1 cellular context compared by ENCODE assay signal in the genomic region with DNA sequence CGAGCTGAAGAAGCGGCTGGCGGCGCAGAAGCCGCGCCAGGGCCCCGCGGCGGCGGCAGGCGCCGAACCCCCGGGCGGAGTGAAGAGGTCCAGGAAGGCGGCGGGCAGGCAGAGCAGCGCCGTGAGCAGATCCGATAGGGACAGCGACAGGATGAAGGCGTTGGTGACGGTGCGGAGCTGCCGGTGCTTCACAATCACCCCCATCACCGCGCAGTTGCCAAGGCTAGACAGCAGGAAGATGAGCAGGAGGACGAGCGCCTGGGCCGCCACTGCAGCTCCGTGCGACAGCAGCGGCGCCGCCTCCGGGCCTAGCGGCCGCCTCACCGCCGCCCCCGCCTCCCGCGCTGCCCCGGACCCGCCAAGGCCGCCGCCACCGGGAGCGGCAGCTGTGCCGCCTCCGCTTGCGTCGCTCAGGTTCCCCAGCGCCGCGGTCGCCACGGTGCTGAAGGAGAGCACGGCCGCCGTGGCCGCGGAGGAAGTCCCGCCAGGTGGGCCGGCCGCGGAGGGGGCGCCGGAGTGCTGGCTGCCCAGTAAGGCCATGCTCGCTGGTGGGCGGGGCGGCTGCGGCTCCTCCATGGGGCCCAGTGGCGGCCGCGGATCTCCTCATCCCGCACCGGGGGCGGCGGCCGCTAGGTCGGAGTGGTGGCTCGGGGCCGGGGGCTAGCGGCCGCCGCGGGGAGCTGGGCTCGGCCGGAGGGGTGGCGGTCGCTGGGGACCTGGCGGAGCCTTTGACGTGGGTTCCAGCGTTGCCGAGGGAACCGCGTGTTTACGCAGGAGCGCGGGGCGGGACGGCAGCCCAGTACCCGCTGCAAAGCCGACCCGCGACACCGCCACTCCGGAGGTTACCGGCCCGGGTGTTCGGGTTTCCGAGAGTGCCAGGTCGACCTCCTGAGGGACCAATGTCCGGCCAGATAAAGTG.
TF ChIP-seq lines count a peak whose summit lies in the region.

A gene with protein sequence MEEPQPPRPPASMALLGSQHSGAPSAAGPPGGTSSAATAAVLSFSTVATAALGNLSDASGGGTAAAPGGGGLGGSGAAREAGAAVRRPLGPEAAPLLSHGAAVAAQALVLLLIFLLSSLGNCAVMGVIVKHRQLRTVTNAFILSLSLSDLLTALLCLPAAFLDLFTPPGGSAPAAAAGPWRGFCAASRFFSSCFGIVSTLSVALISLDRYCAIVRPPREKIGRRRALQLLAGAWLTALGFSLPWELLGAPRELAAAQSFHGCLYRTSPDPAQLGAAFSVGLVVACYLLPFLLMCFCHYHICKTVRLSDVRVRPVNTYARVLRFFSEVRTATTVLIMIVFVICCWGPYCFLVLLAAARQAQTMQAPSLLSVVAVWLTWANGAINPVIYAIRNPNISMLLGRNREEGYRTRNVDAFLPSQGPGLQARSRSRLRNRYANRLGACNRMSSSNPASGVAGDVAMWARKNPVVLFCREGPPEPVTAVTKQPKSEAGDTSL (minus strand): TSS at position 730 of the 919 bp plus-strand sequence. CDS start 154 bp downstream, at position 576.

TF ChIP-seq in GM12878, 131 proteins besides CTCF, POLR2A, EP300 and RAD21 (continued from another document and continues in another):
- TF ChIP-seq, protein P1, sequence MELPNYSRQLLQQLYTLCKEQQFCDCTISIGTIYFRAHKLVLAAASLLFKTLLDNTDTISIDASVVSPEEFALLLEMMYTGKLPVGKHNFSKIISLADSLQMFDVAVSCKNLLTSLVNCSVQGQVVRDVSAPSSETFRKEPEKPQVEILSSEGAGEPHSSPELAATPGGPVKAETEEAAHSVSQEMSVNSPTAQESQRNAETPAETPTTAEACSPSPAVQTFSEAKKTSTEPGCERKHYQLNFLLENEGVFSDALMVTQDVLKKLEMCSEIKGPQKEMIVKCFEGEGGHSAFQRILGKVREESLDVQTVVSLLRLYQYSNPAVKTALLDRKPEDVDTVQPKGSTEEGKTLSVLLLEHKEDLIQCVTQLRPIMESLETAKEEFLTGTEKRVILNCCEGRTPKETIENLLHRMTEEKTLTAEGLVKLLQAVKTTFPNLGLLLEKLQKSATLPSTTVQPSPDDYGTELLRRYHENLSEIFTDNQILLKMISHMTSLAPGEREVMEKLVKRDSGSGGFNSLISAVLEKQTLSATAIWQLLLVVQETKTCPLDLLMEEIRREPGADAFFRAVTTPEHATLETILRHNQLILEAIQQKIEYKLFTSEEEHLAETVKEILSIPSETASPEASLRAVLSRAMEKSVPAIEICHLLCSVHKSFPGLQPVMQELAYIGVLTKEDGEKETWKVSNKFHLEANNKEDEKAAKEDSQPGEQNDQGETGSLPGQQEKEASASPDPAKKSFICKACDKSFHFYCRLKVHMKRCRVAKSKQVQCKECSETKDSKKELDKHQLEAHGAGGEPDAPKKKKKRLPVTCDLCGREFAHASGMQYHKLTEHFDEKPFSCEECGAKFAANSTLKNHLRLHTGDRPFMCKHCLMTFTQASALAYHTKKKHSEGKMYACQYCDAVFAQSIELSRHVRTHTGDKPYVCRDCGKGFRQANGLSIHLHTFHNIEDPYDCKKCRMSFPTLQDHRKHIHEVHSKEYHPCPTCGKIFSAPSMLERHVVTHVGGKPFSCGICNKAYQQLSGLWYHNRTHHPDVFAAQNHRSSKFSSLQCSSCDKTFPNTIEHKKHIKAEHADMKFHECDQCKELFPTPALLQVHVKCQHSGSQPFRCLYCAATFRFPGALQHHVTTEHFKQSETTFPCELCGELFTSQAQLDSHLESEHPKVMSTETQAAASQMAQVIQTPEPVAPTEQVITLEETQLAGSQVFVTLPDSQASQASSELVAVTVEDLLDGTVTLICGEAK (IDR thresholded peaks at IDR 0.05; ENCODE audit: borderline replicate concordance), result no peak
- TF ChIP-seq NFIC (IDR thresholded peaks at IDR 0.05; ENCODE audit: low read depth, low read length), result no peak
- TF ChIP-seq BACH1 (IDR thresholded peaks at IDR 0.05; ENCODE audit: borderline replicate concordance), result peak; percentile 62; the same call in 1 of the 2 replicates
- TF ChIP-seq, protein P2, sequence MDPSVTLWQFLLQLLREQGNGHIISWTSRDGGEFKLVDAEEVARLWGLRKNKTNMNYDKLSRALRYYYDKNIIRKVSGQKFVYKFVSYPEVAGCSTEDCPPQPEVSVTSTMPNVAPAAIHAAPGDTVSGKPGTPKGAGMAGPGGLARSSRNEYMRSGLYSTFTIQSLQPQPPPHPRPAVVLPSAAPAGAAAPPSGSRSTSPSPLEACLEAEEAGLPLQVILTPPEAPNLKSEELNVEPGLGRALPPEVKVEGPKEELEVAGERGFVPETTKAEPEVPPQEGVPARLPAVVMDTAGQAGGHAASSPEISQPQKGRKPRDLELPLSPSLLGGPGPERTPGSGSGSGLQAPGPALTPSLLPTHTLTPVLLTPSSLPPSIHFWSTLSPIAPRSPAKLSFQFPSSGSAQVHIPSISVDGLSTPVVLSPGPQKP (IDR thresholded peaks at IDR 0.05; ENCODE audit: low read depth, low read length), result no peak
- TF ChIP-seq SPI1 (IDR thresholded peaks at IDR 0.05; ENCODE audit: borderline replicate concordance, insufficient read depth, low read depth, low read length), result peak; percentile 12; the same call in 1 of the 2 replicates
- TF ChIP-seq, protein P3, sequence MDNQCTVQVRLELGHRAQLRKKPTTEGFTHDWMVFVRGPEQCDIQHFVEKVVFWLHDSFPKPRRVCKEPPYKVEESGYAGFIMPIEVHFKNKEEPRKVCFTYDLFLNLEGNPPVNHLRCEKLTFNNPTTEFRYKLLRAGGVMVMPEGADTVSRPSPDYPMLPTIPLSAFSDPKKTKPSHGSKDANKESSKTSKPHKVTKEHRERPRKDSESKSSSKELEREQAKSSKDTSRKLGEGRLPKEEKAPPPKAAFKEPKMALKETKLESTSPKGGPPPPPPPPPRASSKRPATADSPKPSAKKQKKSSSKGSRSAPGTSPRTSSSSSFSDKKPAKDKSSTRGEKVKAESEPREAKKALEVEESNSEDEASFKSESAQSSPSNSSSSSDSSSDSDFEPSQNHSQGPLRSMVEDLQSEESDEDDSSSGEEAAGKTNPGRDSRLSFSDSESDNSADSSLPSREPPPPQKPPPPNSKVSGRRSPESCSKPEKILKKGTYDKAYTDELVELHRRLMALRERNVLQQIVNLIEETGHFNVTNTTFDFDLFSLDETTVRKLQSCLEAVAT (IDR thresholded peaks at IDR 0.05), result no peak
- TF ChIP-seq, protein P4, sequence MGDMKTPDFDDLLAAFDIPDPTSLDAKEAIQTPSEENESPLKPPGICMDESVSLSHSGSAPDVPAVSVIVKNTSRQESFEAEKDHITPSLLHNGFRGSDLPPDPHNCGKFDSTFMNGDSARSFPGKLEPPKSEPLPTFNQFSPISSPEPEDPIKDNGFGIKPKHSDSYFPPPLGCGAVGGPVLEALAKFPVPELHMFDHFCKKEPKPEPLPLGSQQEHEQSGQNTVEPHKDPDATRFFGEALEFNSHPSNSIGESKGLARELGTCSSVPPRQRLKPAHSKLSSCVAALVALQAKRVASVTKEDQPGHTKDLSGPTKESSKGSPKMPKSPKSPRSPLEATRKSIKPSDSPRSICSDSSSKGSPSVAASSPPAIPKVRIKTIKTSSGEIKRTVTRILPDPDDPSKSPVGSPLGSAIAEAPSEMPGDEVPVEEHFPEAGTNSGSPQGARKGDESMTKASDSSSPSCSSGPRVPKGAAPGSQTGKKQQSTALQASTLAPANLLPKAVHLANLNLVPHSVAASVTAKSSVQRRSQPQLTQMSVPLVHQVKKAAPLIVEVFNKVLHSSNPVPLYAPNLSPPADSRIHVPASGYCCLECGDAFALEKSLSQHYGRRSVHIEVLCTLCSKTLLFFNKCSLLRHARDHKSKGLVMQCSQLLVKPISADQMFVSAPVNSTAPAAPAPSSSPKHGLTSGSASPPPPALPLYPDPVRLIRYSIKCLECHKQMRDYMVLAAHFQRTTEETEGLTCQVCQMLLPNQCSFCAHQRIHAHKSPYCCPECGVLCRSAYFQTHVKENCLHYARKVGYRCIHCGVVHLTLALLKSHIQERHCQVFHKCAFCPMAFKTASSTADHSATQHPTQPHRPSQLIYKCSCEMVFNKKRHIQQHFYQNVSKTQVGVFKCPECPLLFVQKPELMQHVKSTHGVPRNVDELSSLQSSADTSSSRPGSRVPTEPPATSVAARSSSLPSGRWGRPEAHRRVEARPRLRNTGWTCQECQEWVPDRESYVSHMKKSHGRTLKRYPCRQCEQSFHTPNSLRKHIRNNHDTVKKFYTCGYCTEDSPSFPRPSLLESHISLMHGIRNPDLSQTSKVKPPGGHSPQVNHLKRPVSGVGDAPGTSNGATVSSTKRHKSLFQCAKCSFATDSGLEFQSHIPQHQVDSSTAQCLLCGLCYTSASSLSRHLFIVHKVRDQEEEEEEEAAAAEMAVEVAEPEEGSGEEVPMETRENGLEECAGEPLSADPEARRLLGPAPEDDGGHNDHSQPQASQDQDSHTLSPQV (IDR thresholded peaks at IDR 0.05), result no peak
- TF ChIP-seq TBL1XR1 (IDR thresholded peaks at IDR 0.05; ENCODE audit: low read depth, low read length), result no peak
- no peak for TF ChIP-seq ZNF207 (IDR thresholded peaks at IDR 0.05; ENCODE audit: borderline replicate concordance)
- TF ChIP-seq RELB (IDR thresholded peaks at IDR 0.05; ENCODE audit: low read depth), result no peak
- TF ChIP-seq SRF (IDR thresholded peaks at IDR 0.05; ENCODE audit: low read depth in 2 of 2, low read length in 2 of 2), result no peak
- TF ChIP-seq LARP7 (IDR thresholded peaks at IDR 0.05), result peak; percentile 80
- TF ChIP-seq NKRF (conservative IDR thresholded peaks at IDR 0.05), result 0 out of 2 replicates have a peak, but pooled peaks have one; percentile 56
- TF ChIP-seq SIN3A (IDR thresholded peaks at IDR 0.05; ENCODE audit: low read depth, low read length), result no peak
- TF ChIP-seq TCF12 (IDR thresholded peaks at IDR 0.05; ENCODE audit: low read depth, low read length), result 0 out of 2 replicates have a peak, but pooled peaks have one; percentile 47
- TF ChIP-seq SREBF2 (IDR thresholded peaks at IDR 0.05; ENCODE audit: low read length), result no peak
- TF ChIP-seq EGR1 (IDR thresholded peaks at IDR 0.05; ENCODE audit: borderline replicate concordance in 1 of 2, low read depth in 2 of 2, low read length in 2 of 2), result peak in 1 of 2 experiments; percentile 88; a peak in 2 of 3 replicates
- peak; percentile 76 for TF ChIP-seq GATAD2B (conservative IDR thresholded peaks at IDR 0.05; ENCODE audit: low read depth)
- peak; percentile 55; the same call in 1 of the 2 replicates for TF ChIP-seq TCF3 (IDR thresholded peaks at IDR 0.05; ENCODE audit: borderline replicate concordance, insufficient read depth, low read depth, low read length)
- no peak for TF ChIP-seq RAD51 (IDR thresholded peaks at IDR 0.05)
- TF ChIP-seq, protein P5, sequence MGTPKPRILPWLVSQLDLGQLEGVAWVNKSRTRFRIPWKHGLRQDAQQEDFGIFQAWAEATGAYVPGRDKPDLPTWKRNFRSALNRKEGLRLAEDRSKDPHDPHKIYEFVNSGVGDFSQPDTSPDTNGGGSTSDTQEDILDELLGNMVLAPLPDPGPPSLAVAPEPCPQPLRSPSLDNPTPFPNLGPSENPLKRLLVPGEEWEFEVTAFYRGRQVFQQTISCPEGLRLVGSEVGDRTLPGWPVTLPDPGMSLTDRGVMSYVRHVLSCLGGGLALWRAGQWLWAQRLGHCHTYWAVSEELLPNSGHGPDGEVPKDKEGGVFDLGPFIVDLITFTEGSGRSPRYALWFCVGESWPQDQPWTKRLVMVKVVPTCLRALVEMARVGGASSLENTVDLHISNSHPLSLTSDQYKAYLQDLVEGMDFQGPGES (IDR thresholded peaks at IDR 0.05), result no peak
- TF ChIP-seq MEF2B (IDR thresholded peaks at IDR 0.05; ENCODE audit: partially characterized antibody, poor library complexity, severe bottlenecking), result no peak
- 0 out of 2 replicates have a peak, but pooled peaks have one; percentile 21 for TF ChIP-seq NR2F1 (conservative IDR thresholded peaks at IDR 0.05)
- TF ChIP-seq YY1 (IDR thresholded peaks at IDR 0.05; ENCODE audit: low read depth, low read length), result no peak
- 0 out of 2 replicates have a peak, but pooled peaks have one; percentile 4 for TF ChIP-seq CREB1 (IDR thresholded peaks at IDR 0.05; ENCODE audit: low read depth)
- TF ChIP-seq IKZF2 (IDR thresholded peaks at IDR 0.05), result no peak
- peak in 1 of 2 experiments; percentile 24; a peak in 1 of 4 replicates for TF ChIP-seq BHLHE40 (IDR thresholded peaks at IDR 0.05; ENCODE audit: borderline replicate concordance in 1 of 2, low read depth in 2 of 2, low read length in 1 of 2)
- TF ChIP-seq YBX1 (IDR thresholded peaks at IDR 0.05), result no peak
- no peak for TF ChIP-seq NR2C1 (IDR thresholded peaks at IDR 0.05)
